Comparison of ENCODE assay signal across 21 cellular contexts in the genomic region with DNA sequence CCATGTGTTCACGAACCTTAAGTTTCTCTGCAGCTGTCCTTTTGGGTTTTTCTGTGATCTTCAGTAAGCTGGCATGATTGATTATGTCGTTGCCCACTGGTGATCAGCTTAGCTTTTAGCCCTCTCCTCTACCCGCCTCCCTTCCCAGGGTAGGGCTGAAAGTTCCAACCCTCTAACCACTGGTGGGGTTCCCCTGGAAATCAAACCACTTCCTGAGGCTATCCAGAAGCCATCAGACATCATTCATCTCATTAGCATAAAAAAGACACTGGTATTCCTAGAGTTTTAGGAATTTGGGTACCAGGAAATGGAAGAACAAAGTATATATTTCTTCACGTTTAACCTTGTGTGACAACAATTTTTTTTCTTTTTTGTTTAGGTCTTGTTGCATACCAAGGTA. TPM values are rescaled to one million over a fixed set of nuclear protein-coding genes. Genes with fewer than 3 reads are reported as not detected.
A peak's percentile ranks its signal among the peaks of the same experiment; 100 is the strongest.
DNase-seq lines count a peak whose midpoint lies in the region; TF ChIP-seq lines count a peak whose summit lies in the region.
"Had no signal": no experiment of that assay in that cellular context is flagged by ENCODE, and none has a peak within 500 bp of the region (broad histone marks: within the 10 kb centered on the region; RNA-seq: fewer than 3 reads in every experiment).

No MANE protein-coding gene starts in this region.

- H3K9me3 ChIP-seq in HUES48 (ENCODE audit: control insufficient read depth, insufficient read depth, low read length) (peaks cover 29% of the 10 kb centered on the region), endodermal cell (ENCODE audit: control insufficient read depth, low read length) (peaks cover 96% of the 10 kb centered on the region)
- H3K9me3 ChIP-seq: colonic mucosa had no signal

- H3K4me3 ChIP-seq in HUES48 (ENCODE audit: low read depth, low read length) (no peak overlapping the region), endodermal cell (ENCODE audit: low read length) (peak overlapping the region; percentile 54)
- H3K4me3 ChIP-seq: colonic mucosa, heart right ventricle, right lobe of liver had no signal

- no peak for TF ChIP-seq CTCF in endodermal cell (conservative IDR thresholded peaks at IDR 0.05)
- TF ChIP-seq CTCF in mesothelial cell of epicardium (IDR thresholded peaks at IDR 0.05; ENCODE audit: unreplicated experiment), result no peak

- peak overlapping the region; percentile 76 for H3K27ac ChIP-seq in HUES48 (ENCODE audit: low read depth, low read length)
- H3K27ac ChIP-seq in endodermal cell (ENCODE audit: low read depth, low read length), result no peak overlapping the region
- H3K27ac ChIP-seq: BLaER1 treated with 17β-estradiol and CSF1 and Interleukin-3, amounts not matched to agents 10 nM and 100 nM; colonic mucosa; heart right ventricle; parathyroid adenoma; right lobe of liver had no signal

- CTCF ChIA-PET in activated CD4-positive, alpha-beta memory T cell treated with anti-CD3 and anti-CD28 coated beads, Interleukin-2, amount 10 ng/mL, durations not matched to agents 7 days and 5 days (lab: Charles Lee), result no interaction called here
- CTCF ChIA-PET in activated CD4-positive, alpha-beta memory T cell treated with anti-CD3 and anti-CD28 coated beads for 36 hours (lab: Charles Lee), result interaction anchor here (0.6 kb wide), 1 partner anchor 58 kb away, joined by 3 read pairs; no protein-coding TSS in a partner anchor

- DNase-seq in activated CD4-positive, alpha-beta memory T cell treated with anti-CD3 and anti-CD28 coated beads, Interleukin-2, amount 10 ng/mL, durations not matched to agents 7 days and 5 days, result no peak
- DNase-seq in activated CD4-positive, alpha-beta memory T cell treated with anti-CD3 and anti-CD28 coated beads for 36 hours, result no peak
- peak; percentile 74 for DNase-seq in endodermal cell
- DNase-seq in mesothelial cell of epicardium (ENCODE audit: low spot score in 2 of 2, unreplicated experiment in 2 of 2), result no peak
- no peak for DNase-seq in cerebellum (ENCODE audit: low spot score)
- DNase-seq in NCI-H2029 treated with DMSO at 0.1 percent for 48 hours (lab: John Stamatoyannopoulos, UW), result no peak
- DNase-seq in DMS 273 (lab: John Stamatoyannopoulos, UW; ENCODE audit: unreplicated experiment), result no peak
- DNase-seq: ACHN; activated T-cell treated with anti-CD3 and anti-CD28 coated beads, Interleukin-2, amount 50 U/mL, for 48 hours; colonic mucosa; heart right ventricle; naive thymus-derived CD8-positive, alpha-beta T cell; NCI-H1417; NCI-H510A treated with DMSO at 0.1 percent for 48 hours; right lobe of liver had no signal

- no peaks in the 10 kb centered on the region for H3K27me3 Mint-ChIP-seq in activated CD4-positive, alpha-beta memory T cell treated with anti-CD3 and anti-CD28 coated beads, Interleukin-2, amount 10 ng/mL, durations not matched to agents 7 days and 5 days
- no peaks in the 10 kb centered on the region for H3K27me3 Mint-ChIP-seq in activated CD4-positive, alpha-beta memory T cell treated with anti-CD3 and anti-CD28 coated beads for 36 hours
- H3K27me3 Mint-ChIP-seq in endodermal cell (ENCODE audit: insufficient read depth) (no peaks in the 10 kb centered on the region), mesothelial cell of epicardium (ENCODE audit: low read depth) (no peaks in the 10 kb centered on the region)
- H3K27me3 Mint-ChIP-seq: activated naive CD8-positive, alpha-beta T cell; brain; memory B cell; naive thymus-derived CD8-positive, alpha-beta T cell had no signal

- peaks cover 14% of the 10 kb centered on the region; the same call in 1 of the 2 replicates for H3K4me1 ChIP-seq in HUES48 (ENCODE audit: control insufficient read depth, insufficient read depth, low read length)
- no peaks in the 10 kb centered on the region for H3K4me1 ChIP-seq in endodermal cell (ENCODE audit: control insufficient read depth, insufficient read depth, low read length)
- H3K4me1 ChIP-seq: colonic mucosa, parathyroid adenoma, right lobe of liver had no signal

- intact Hi-C loops in activated CD4-positive, alpha-beta memory T cell treated with anti-CD3 and anti-CD28 coated beads for 36 hours (cut with micrococcal nuclease), result no loop called here

- WGBS in endodermal cell (ENCODE audit: insufficient coverage in 1 of 2, insufficient read length in 1 of 2), 2 experiments, result 83 to 100% methylated on average over 1 to 4 of the region's 4 CpGs

- H3K36me3 ChIP-seq in HUES48 (ENCODE audit: control insufficient read depth, insufficient read depth, low read length), result peaks cover 43% of the 10 kb centered on the region; the same call in 1 of the 2 replicates
- H3K36me3 ChIP-seq in endodermal cell (ENCODE audit: control insufficient read depth, insufficient read depth, low read length), result peaks cover 83% of the 10 kb centered on the region
- H3K36me3 ChIP-seq: colonic mucosa, right lobe of liver had no signal

- peak overlapping the region; percentile 31 for H3K27ac Mint-ChIP-seq in activated CD4-positive, alpha-beta memory T cell treated with anti-CD3 and anti-CD28 coated beads, Interleukin-2, amount 10 ng/mL, durations not matched to agents 7 days and 5 days
- no peak overlapping the region for H3K27ac Mint-ChIP-seq in activated CD4-positive, alpha-beta memory T cell treated with anti-CD3 and anti-CD28 coated beads for 36 hours
- H3K27ac Mint-ChIP-seq in endodermal cell, result peak overlapping the region; percentile 41
- peak overlapping the region; percentile 32 for H3K27ac Mint-ChIP-seq in mesothelial cell of epicardium
- H3K27ac Mint-ChIP-seq: memory B cell; naive thymus-derived CD8-positive, alpha-beta T cell had no signal

- H3K4me1 Mint-ChIP-seq in activated CD4-positive, alpha-beta memory T cell treated with anti-CD3 and anti-CD28 coated beads, Interleukin-2, amount 10 ng/mL, durations not matched to agents 7 days and 5 days, result peaks cover 25% of the 10 kb centered on the region
- H3K4me1 Mint-ChIP-seq in activated CD4-positive, alpha-beta memory T cell treated with anti-CD3 and anti-CD28 coated beads for 36 hours (ENCODE audit: low read depth), result peaks cover 15% of the 10 kb centered on the region
- H3K4me1 Mint-ChIP-seq in endodermal cell (no peaks in the 10 kb centered on the region), mesothelial cell of epicardium (peaks cover 6% of the 10 kb centered on the region)

- H3K9me3 Mint-ChIP-seq in activated CD4-positive, alpha-beta memory T cell treated with anti-CD3 and anti-CD28 coated beads, Interleukin-2, amount 10 ng/mL, durations not matched to agents 7 days and 5 days, result peaks cover 59% of the 10 kb centered on the region
- peaks cover 59% of the 10 kb centered on the region for H3K9me3 Mint-ChIP-seq in activated CD4-positive, alpha-beta memory T cell treated with anti-CD3 and anti-CD28 coated beads for 36 hours
- H3K9me3 Mint-ChIP-seq in endodermal cell, result peaks cover 68% of the 10 kb centered on the region
- H3K9me3 Mint-ChIP-seq in mesothelial cell of epicardium, result peaks cover 29% of the 10 kb centered on the region

- H3K27me3 ChIP-seq in HUES48 (ENCODE audit: control insufficient read depth, insufficient read depth, low read length) (no peaks in the 10 kb centered on the region), endodermal cell (ENCODE audit: control insufficient read depth, insufficient read depth, low read length, poor library complexity, severe bottlenecking) (no peaks in the 10 kb centered on the region)
- H3K27me3 ChIP-seq: BLaER1 treated with 17β-estradiol and CSF1 and Interleukin-3, amounts not matched to agents 10 nM and 100 nM; colonic mucosa; heart right ventricle; right lobe of liver had no signal

- H3K36me3 Mint-ChIP-seq in activated CD4-positive, alpha-beta memory T cell treated with anti-CD3 and anti-CD28 coated beads, Interleukin-2, amount 10 ng/mL, durations not matched to agents 7 days and 5 days (ENCODE audit: low read depth), result peaks cover 71% of the 10 kb centered on the region
- peaks cover 67% of the 10 kb centered on the region for H3K36me3 Mint-ChIP-seq in activated CD4-positive, alpha-beta memory T cell treated with anti-CD3 and anti-CD28 coated beads for 36 hours
- H3K36me3 Mint-ChIP-seq in endodermal cell (ENCODE audit: low read depth) (peaks cover 82% of the 10 kb centered on the region), mesothelial cell of epicardium (peaks cover 72% of the 10 kb centered on the region)
- H3K36me3 Mint-ChIP-seq: brain had no signal

- H3K9ac ChIP-seq in HUES48 (ENCODE audit: low read depth, low read length), result no peak overlapping the region
- no peak overlapping the region for H3K9ac ChIP-seq in endodermal cell (ENCODE audit: extremely low read depth, low read length, poor library complexity, severe bottlenecking)
- H3K9ac ChIP-seq: BLaER1 treated with 17β-estradiol and CSF1 and Interleukin-3, amounts not matched to agents 10 nM and 100 nM; parathyroid adenoma had no signal

- H3K4me3 Mint-ChIP-seq in activated CD4-positive, alpha-beta memory T cell treated with anti-CD3 and anti-CD28 coated beads, Interleukin-2, amount 10 ng/mL, durations not matched to agents 7 days and 5 days, result no peak overlapping the region
- no peak overlapping the region for H3K4me3 Mint-ChIP-seq in activated CD4-positive, alpha-beta memory T cell treated with anti-CD3 and anti-CD28 coated beads for 36 hours
- H3K4me3 Mint-ChIP-seq in endodermal cell (no peak overlapping the region), mesothelial cell of epicardium (no peak overlapping the region)
- H3K4me3 Mint-ChIP-seq: activated naive CD8-positive, alpha-beta T cell; brain; memory B cell; naive thymus-derived CD8-positive, alpha-beta T cell had no signal

- POLR2A ChIA-PET in activated CD4-positive, alpha-beta memory T cell treated with anti-CD3 and anti-CD28 coated beads, Interleukin-2, amount 10 ng/mL, durations not matched to agents 7 days and 5 days (lab: Charles Lee), result no interaction called here
- POLR2A ChIA-PET in activated CD4-positive, alpha-beta memory T cell treated with anti-CD3 and anti-CD28 coated beads for 36 hours (lab: Charles Lee), result no interaction called here

RNA-seq across cellular contexts. Expression of gene SPIN1, which starts 29.8 kb away (rescaled TPM):
- total RNA-seq in activated CD4-positive, alpha-beta memory T cell treated with anti-CD3 and anti-CD28 coated beads, Interleukin-2, amount 10 ng/mL, durations not matched to agents 7 days and 5 days, result 10 to 100 TPM; 38.4 to 42.2 TPM
- 10 to 100 TPM; 19.6 to 20.8 TPM for total RNA-seq in activated CD4-positive, alpha-beta memory T cell treated with anti-CD3 and anti-CD28 coated beads for 36 hours
- total RNA-seq in endodermal cell (100 to 1,000 TPM; 117 to 129 TPM), mesothelial cell of epicardium (181 to 194 TPM (median 187 TPM) in 3 replicates), cerebellum (186 TPM)
- polyA plus RNA-seq in endodermal cell (2013, experiment 1 of 2), result 71.2 TPM
- 68.8 TPM for polyA plus RNA-seq in endodermal cell (2013, experiment 2 of 2)
